ENCODE assay signal across 17 cellular contexts in genomic region chr7:128000048-128000447, GRCh38.
"Had no signal": no experiment of that assay in that cellular context is flagged by ENCODE, and none has a peak within 500 bp of the region (broad histone marks: within the 10 kb centered on the region; RNA-seq: fewer than 3 reads in every experiment).

No MANE protein-coding gene starts in this region.

- H3K4me3 Mint-ChIP-seq: activated naive CD4-positive, alpha-beta T cell treated with anti-CD3 and anti-CD28 coated beads, Interleukin-2, amount 50 U/mL, for 24 hours; central memory CD8-positive, alpha-beta T cell; dendritic cell treated with granulocyte-macrophage colony-stimulating factor and Interleukin-4, amounts not matched to agents 40 ng/mL and 50 ng/mL, for 4 days; effector memory CD8-positive, alpha-beta T cell; memory B cell; neural crest cell had no signal

- H3K9me3 ChIP-seq: body of pancreas, ovary, transverse colon had no signal

- ATAC-seq: body of pancreas; effector memory CD8-positive, alpha-beta T cell had no signal

- H3K27me3 Mint-ChIP-seq: activated naive CD4-positive, alpha-beta T cell treated with anti-CD3 and anti-CD28 coated beads, Interleukin-2, amount 50 U/mL, for 24 hours; central memory CD8-positive, alpha-beta T cell; dendritic cell treated with granulocyte-macrophage colony-stimulating factor and Interleukin-4, amounts not matched to agents 40 ng/mL and 50 ng/mL, for 4 days; effector memory CD8-positive, alpha-beta T cell; memory B cell had no signal

- H3K36me3 ChIP-seq: ovary, transverse colon had no signal

- H3K27ac Mint-ChIP-seq: activated naive CD4-positive, alpha-beta T cell treated with anti-CD3 and anti-CD28 coated beads, Interleukin-2, amount 50 U/mL, for 24 hours; dendritic cell treated with granulocyte-macrophage colony-stimulating factor and Interleukin-4, amounts not matched to agents 40 ng/mL and 50 ng/mL, for 4 days had no signal

- H3K27me3 ChIP-seq: body of pancreas, ovary, transverse colon had no signal

- DNase-seq: activated CD4-positive, alpha-beta T cell treated with anti-CD3 and anti-CD28 coated beads, Interleukin-2, amount 50 U/mL, for 4 hours; activated CD4-positive, CD25-positive, alpha-beta regulatory T cell treated with anti-CD3 and anti-CD28 coated beads, Interleukin-2, amount 50 U/mL, for 72 hours; activated effector memory CD4-positive, alpha-beta T cell treated with Interleukin-2 at 50 U/mL for 16 hours; activated T-cell treated with anti-CD3 and anti-CD28 coated beads, Interleukin-2, amount 50 U/mL, for 1 hour; amniotic stem cell; body of pancreas; effector memory CD8-positive, alpha-beta T cell; hippocampal formation; ovary; substantia nigra; transverse colon had no signal

- H3K4me3 ChIP-seq: body of pancreas, ovary, transverse colon had no signal

- H3K27ac ChIP-seq: body of pancreas, epithelial cell of prostate, ovary, transverse colon had no signal

- H3K9me3 Mint-ChIP-seq: activated naive CD4-positive, alpha-beta T cell treated with anti-CD3 and anti-CD28 coated beads, Interleukin-2, amount 50 U/mL, for 24 hours; central memory CD8-positive, alpha-beta T cell; dendritic cell treated with granulocyte-macrophage colony-stimulating factor and Interleukin-4, amounts not matched to agents 40 ng/mL and 50 ng/mL, for 4 days; effector memory CD8-positive, alpha-beta T cell; memory B cell; neural crest cell had no signal
